20 cellular contexts compared by ENCODE assay signal in genomic region chr6:167570460-167571400, GRCh38.
DNase-seq lines count a peak whose midpoint lies in the region; ATAC-seq and TF ChIP-seq lines count a peak whose summit lies in the region.
"Had no signal": no experiment of that assay in that cellular context is flagged by ENCODE, and none has a peak within 500 bp of the region (broad histone marks: within the 10 kb centered on the region; RNA-seq: fewer than 3 reads in every experiment).

No MANE protein-coding gene starts in this region.

- H3K9me3 Mint-ChIP-seq in CD14-positive monocyte = peaks cover 0 to 5% (median 0%) of the 10 kb centered on the region in 7 donors
- H3K9me3 Mint-ChIP-seq: CD4-positive, alpha-beta T cell had no signal

- H3K4me3 ChIP-seq in vagina = no peak overlapping the region
- H3K4me3 ChIP-seq: K562 had no signal

- peak; percentile 63 for DNase-seq in cardiac septum (ENCODE audit: low spot score)
- no peak for DNase-seq in left cardiac atrium
- DNase-seq in iPS-NIHi11 (ENCODE audit: low spot score) = peak; percentile 6
- peak; percentile 19 for DNase-seq in omental fat pad (ENCODE audit: low spot score)
- DNase-seq in vagina (ENCODE audit: extremely low spot score in 2 of 2) = peak; percentile 64 to 75
- DNase-seq in NCI-H524 (lab: John Stamatoyannopoulos, UW) = no peak
- DNase-seq in CD14-positive monocyte (ENCODE audit: low spot score) = no peak
- no peak for DNase-seq in HUDEP-2 (lab: John Stamatoyannopoulos, UW; ENCODE audit: unreplicated experiment in 76 of 76)
- DNase-seq: Caco-2; CD4-positive, alpha-beta T cell; DMS153; GDM1; GOT3; NCI-H1105 treated with DMSO at 0.1 percent for 48 hours; NCI-H1694; NCI-H2081 treated with DMSO at 0.1 percent for 48 hours; NCI-H774; SHP77 had no signal

- H3K27ac ChIP-seq in vagina = no peak overlapping the region

- no peak for TF ChIP-seq POLR2A in vagina (IDR thresholded peaks at IDR 0.05)

- no peaks in the 10 kb centered on the region for H3K36me3 ChIP-seq in vagina

- H3K4me3 Mint-ChIP-seq in CD14-positive monocyte = no peak overlapping the region
- H3K4me3 Mint-ChIP-seq: B cell; CD4-positive, alpha-beta T cell had no signal

- no peaks in the 10 kb centered on the region for H3K9me3 ChIP-seq in vagina
- H3K9me3 ChIP-seq: Caco-2 had no signal

- peaks cover 37% of the 10 kb centered on the region for H3K4me1 ChIP-seq in vagina

- TF ChIP-seq CTCF in omental fat pad (IDR thresholded peaks at IDR 0.05) (no peak), vagina (IDR thresholded peaks at IDR 0.05) (no peak), CD14-positive monocyte (IDR thresholded peaks at IDR 0.05) (no peak)

- H3K4me1 Mint-ChIP-seq in CD14-positive monocyte = no peaks in the 10 kb centered on the region
- H3K4me1 Mint-ChIP-seq: B cell had no signal

- H3K27me3 ChIP-seq in vagina = no peaks in the 10 kb centered on the region

- ATAC-seq in left cardiac atrium = no peak
- no peak for ATAC-seq in omental fat pad (ENCODE audit: low FRiP score)
- ATAC-seq: K562 had no signal

- peaks cover 0 to 6% (median 0%) of the 10 kb centered on the region in 3 donors for H3K27me3 Mint-ChIP-seq in CD14-positive monocyte (ENCODE audit: low read depth in 3 of 3)
- H3K27me3 Mint-ChIP-seq: B cell; CD4-positive, alpha-beta T cell had no signal

- intact Hi-C loops in cardiac septum (cut with DNase I) (no loop called here), left cardiac atrium (cut with DNase I) (no loop called here), vagina (cut with DNase I) (no loop called here), CD14-positive monocyte (cut with micrococcal nuclease) (no loop called here)

- H3K27ac Mint-ChIP-seq in CD14-positive monocyte = no peak overlapping the region
- H3K27ac Mint-ChIP-seq: B cell; CD4-positive, alpha-beta T cell had no signal

- no peaks in the 10 kb centered on the region for H3K36me3 Mint-ChIP-seq in CD14-positive monocyte

Comparison
In these comparisons a context has a peak if more than half of its experiments do, and no peak if none do; other contexts are left out.
1. DNase-seq: peak in cardiac septum (single experiment), iPS-NIHi11 (single experiment), omental fat pad (single experiment) and vagina (2 of 2); none in left cardiac atrium (single experiment), NCI-H524 (0 of 2), CD14-positive monocyte (single experiment) and HUDEP-2 (0 of 76).